ENCODE assay signal across 12 cellular contexts in genomic region chr13:80168089-80168850, GRCh38.
DNase-seq lines count a peak whose midpoint lies in the region; ATAC-seq and TF ChIP-seq lines count a peak whose summit lies in the region.
"Had no signal": no experiment of that assay in that cellular context is flagged by ENCODE, and none has a peak within 500 bp of the region (broad histone marks: within the 10 kb centered on the region; RNA-seq: fewer than 3 reads in every experiment).

No MANE protein-coding gene starts in this region.

- H3K4me2 ChIP-seq in BLaER1 treated with 17β-estradiol and CSF1 and Interleukin-3, amounts not matched to agents 10 nM and 100 nM, result peak overlapping the region; percentile 8 to 88 (median 68); a peak in 19 of 22 replicates

- H3K9me3 ChIP-seq in BLaER1 treated with 17β-estradiol and CSF1 and Interleukin-3, amounts not matched to agents 10 nM and 100 nM (replicated peaks in 1 of 11), result peaks cover 0 to 58% (median 14%) of the 10 kb centered on the region in 11 experiments; a peak in 10 of 22 replicates
- H3K9me3 ChIP-seq: MG63 had no signal

- peak overlapping the region in 3 of 10 experiments; percentile 10 to 20 (median 10); a peak in 3 of 20 replicates for H3K4me3 ChIP-seq in BLaER1 treated with 17β-estradiol and CSF1 and Interleukin-3, amounts not matched to agents 10 nM and 100 nM
- no peak overlapping the region for H3K4me3 ChIP-seq in choroid plexus epithelial cell (ENCODE audit: low read depth, low read length)
- H3K4me3 ChIP-seq: MG63 had no signal

- DNase-seq in NOMO-1 treated with dmso at 0.1 percent for 144 hours (lab: John Stamatoyannopoulos, UW; ENCODE audit: unreplicated experiment), result peak; percentile 79
- DNase-seq in choroid plexus epithelial cell (ENCODE audit: low read depth), result peak; percentile 11
- peak; percentile 25 for DNase-seq in middle frontal gyrus (ENCODE audit: extremely low spot score, low spot score)
- DNase-seq in stimulated activated CD4-positive, alpha-beta T cell treated with anti-CD3 and anti-CD28 coated beads, Interleukin-1b, Interleukin-23, amount 100 ng/mL, for 48 hours, result no peak
- no peak for DNase-seq in RKO (ENCODE audit: low spot score)
- DNase-seq: activated B cell treated with CpG ODN at 0.5 μM for 24 hours; effector CD8-positive, alpha-beta T cell; MG63; retina had no signal

- no peak for ATAC-seq in GM18858 (IDR thresholded peaks at IDR 0.05; ENCODE audit: unreplicated experiment)
- no peak for ATAC-seq in HG02870 (IDR thresholded peaks at IDR 0.05; ENCODE audit: unreplicated experiment)

- H3K36me3 ChIP-seq in BLaER1 treated with 17β-estradiol and CSF1 and Interleukin-3, amounts not matched to agents 10 nM and 100 nM, result 0 out of 22 replicates have a peak, but pooled peaks cover 0 to 4% (median 0%) of the 10 kb centered on the region in 11 experiments
- H3K36me3 ChIP-seq: MG63 had no signal

- no peaks in the 10 kb centered on the region for H3K27me3 ChIP-seq in BLaER1 treated with 17β-estradiol and CSF1 and Interleukin-3, amounts not matched to agents 10 nM and 100 nM
- H3K27me3 ChIP-seq: MG63 had no signal

- TF ChIP-seq CTCF in choroid plexus epithelial cell (conservative IDR thresholded peaks at IDR 0.05; ENCODE audit: low read depth, low read length), result no peak

- H3K4me1 ChIP-seq in BLaER1 treated with 17β-estradiol and CSF1 and Interleukin-3, amounts not matched to agents 10 nM and 100 nM, result peaks cover 21 to 56% (median 30%) of the 10 kb centered on the region in 10 experiments; a peak in 19 of 20 replicates

- peak overlapping the region in 9 of 11 experiments; percentile 51 to 75 (median 68); a peak in 15 of 22 replicates for H3K9ac ChIP-seq in BLaER1 treated with 17β-estradiol and CSF1 and Interleukin-3, amounts not matched to agents 10 nM and 100 nM

- peak overlapping the region; percentile 32 to 91 (median 84); a peak in 21 of 22 replicates for H3K27ac ChIP-seq in BLaER1 treated with 17β-estradiol and CSF1 and Interleukin-3, amounts not matched to agents 10 nM and 100 nM

- H4K20me1 ChIP-seq in BLaER1 treated with 17β-estradiol and CSF1 and Interleukin-3, amounts not matched to agents 10 nM and 100 nM, result no peaks in the 10 kb centered on the region

Comparison
In these comparisons a context has a peak if more than half of its experiments do, and no peak if none do; other contexts are left out.
1. DNase-seq: peak in NOMO-1 treated with dmso at 0.1 percent for 144 hours (single experiment), choroid plexus epithelial cell (single experiment) and middle frontal gyrus (single experiment); none in stimulated activated CD4-positive, alpha-beta T cell treated with anti-CD3 and anti-CD28 coated beads, Interleukin-1b, Interleukin-23, amount 100 ng/mL, for 48 hours (single experiment) and RKO (single experiment).